ENCODE assay signal across 8 cellular contexts in the genomic region with DNA sequence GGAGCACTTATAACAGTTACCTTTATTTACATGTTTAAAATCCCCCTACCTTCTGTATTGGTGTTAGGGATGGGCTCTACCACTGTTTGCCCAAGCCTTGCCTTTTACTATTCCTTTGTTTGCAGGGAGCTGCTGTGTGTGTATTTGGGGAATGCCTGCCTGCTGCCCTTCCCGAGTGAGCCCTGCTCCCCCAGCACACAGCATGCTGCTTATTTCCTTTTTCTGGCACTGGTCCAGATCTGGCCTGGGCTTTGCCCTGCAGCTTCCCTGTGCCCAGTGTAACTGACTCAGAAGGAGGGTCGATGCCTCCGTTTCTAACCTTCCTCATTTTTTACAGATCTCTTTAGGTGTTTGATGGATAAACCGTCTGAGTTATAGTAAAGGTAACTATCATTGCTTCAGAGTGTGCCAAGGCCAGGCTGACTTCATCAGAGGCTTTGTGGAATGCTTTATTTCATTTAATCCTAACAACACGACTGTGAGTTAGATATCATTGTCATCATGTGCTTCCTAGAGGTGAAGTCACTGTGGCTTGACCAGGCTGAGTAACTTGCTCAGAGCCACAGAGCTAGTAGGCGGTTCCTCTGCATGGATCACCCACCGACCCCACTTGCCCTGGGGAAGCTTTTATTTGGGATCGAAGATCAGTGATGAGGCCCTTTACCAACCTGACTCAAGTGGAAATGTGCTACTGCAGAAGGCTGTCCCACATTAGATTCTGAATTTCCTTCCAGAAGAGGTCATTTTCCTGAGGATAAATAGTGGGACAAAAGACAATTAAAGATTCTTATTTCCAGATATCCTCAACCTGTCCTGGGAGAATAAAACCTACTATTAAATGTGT.
DNase-seq lines count a peak whose midpoint lies in the region; ATAC-seq, FAIRE-seq and TF ChIP-seq lines count a peak whose summit lies in the region.

No MANE protein-coding gene starts in this region.

- no peak overlapping the region for H3K4me3 Mint-ChIP-seq in T-cell

- CTCF ChIA-PET in T-cell (lab: Charles Lee): no interaction called here

- 45 to 67% (median 61%) methylated on average over 8 of the region's 8 CpGs for WGBS in small intestine, 3 donors

- DNase-seq in NCI-H1436 (lab: John Stamatoyannopoulos, UW): peak; percentile 30
- DNase-seq in NCI-H1436 treated with DMSO at 0.1 percent for 48 hours (lab: John Stamatoyannopoulos, UW): no peak
- peak; percentile 7 for DNase-seq in OCI-M1 (lab: John Stamatoyannopoulos, UW)
- peak; percentile 35 for DNase-seq in foreskin melanocyte
- peak; percentile 61 for DNase-seq in small intestine
- DNase-seq in T-cell: no peak
- DNase-seq in activated CD4-positive, alpha-beta T cell treated with anti-CD3 and anti-CD28 coated beads for 1 hour: no peak
- no peak for DNase-seq in D721Med (ENCODE audit: insufficient read length, low spot score)

- H3K36me3 ChIP-seq in small intestine (ENCODE audit: control insufficient read depth in 2 of 2, insufficient read depth in 2 of 2, low read length in 2 of 2): no peaks in the 10 kb centered on the region

- no peak overlapping the region for H3K4me3 ChIP-seq in small intestine (ENCODE audit: low read depth in 1 of 2, low read length in 2 of 2)

- H3K27me3 ChIP-seq in small intestine (ENCODE audit: control insufficient read depth in 2 of 2, insufficient read depth in 2 of 2, low read length in 2 of 2): no peaks in the 10 kb centered on the region

- TF ChIP-seq CTCF in D721Med (IDR thresholded peaks at IDR 0.05; ENCODE audit: insufficient read depth, missing control alignments): no peak

- H3K4me1 Mint-ChIP-seq in T-cell: peaks cover 33 to 54% (median 41%) of the 10 kb centered on the region in 3 donors

- no peak for ATAC-seq in T-cell (replicated peaks in 1 of 4)

- no peaks in the 10 kb centered on the region for H3K27me3 Mint-ChIP-seq in T-cell

- H3K9me3 Mint-ChIP-seq in T-cell: no peaks in the 10 kb centered on the region

- FAIRE-seq in small intestine (lab: Jason Lieb, UNC) (no peak), D721Med (lab: Jason Lieb, UNC) (no peak)

- no peaks in the 10 kb centered on the region for H3K9me3 ChIP-seq in small intestine (ENCODE audit: control insufficient read depth, low read depth)

- peaks cover 0 to 2% of the 10 kb centered on the region in 2 donors for H3K4me1 ChIP-seq in small intestine (ENCODE audit: control insufficient read depth in 2 of 2, insufficient read depth in 1 of 2, low read depth in 1 of 2, low read length in 1 of 2)

- H3K27ac Mint-ChIP-seq in T-cell: no peak overlapping the region

- peaks cover 49% of the 10 kb centered on the region for H3K36me3 Mint-ChIP-seq in T-cell

- H3K27ac ChIP-seq in small intestine (ENCODE audit: low read depth in 1 of 2, low read length in 1 of 2): no peak overlapping the region

- POLR2A ChIA-PET in T-cell (lab: Charles Lee): no interaction called here

Comparison
In these comparisons a context has a peak if more than half of its experiments do, and no peak if none do; other contexts are left out.
1. DNase-seq: peak in NCI-H1436 (single experiment), OCI-M1 (single experiment), foreskin melanocyte (single experiment) and small intestine (single experiment); none in NCI-H1436 treated with DMSO at 0.1 percent for 48 hours (single experiment), T-cell (0 of 34), activated CD4-positive, alpha-beta T cell treated with anti-CD3 and anti-CD28 coated beads for 1 hour (single experiment) and D721Med (single experiment).